Comparison of ENCODE assay signal across 8 cellular contexts in the genomic region with DNA sequence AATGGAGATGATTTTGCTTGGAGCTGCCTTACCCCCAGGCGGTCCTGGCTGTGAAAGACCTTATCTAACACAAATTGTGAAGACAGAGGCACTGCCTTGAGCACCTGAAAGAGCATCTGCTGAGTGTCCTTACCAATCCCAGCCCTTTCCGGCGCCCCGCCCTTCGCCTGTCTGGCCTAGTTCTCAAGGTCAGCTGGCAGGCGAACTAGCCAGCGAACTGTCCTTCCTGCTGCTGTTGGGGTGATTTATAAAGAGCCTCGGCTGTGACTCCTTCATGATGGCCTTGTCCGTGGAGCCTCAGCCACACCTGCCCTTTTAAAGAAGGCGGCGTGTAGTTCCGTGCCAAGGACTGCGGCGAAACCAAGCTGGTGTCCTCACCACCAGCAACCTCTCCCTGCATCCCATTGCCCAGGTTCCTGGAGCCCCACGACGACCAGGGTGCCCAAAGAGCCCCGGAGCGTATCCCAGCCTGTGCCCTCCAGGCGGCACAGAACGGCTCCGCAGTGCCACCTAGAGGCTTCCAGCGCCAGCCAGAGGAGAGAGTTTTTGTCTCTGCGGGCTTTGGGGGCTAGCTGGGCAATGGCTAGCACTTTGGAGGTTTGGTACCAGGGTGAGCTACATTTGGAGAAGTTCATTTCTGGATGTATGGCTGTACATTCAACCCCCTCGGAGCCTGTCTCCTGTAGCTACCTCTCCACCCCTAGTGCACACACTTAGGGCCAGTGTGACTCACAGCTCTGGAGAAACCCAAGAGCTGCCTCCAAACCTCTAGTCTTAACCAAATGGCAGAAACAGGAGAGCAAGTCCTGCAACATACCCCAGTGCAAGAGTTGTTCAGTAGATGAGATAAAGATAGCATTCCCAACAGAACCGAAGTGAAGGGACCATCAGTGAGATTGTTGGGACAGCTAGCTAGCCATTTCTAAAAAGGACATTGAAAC. TPM values are rescaled to one million over a fixed set of nuclear protein-coding genes. Genes with fewer than 3 reads are reported as not detected.
DNase-seq lines count a peak whose midpoint lies in the region; ATAC-seq and TF ChIP-seq lines count a peak whose summit lies in the region.

No MANE protein-coding gene starts in this region.

- peak; percentile 85 for ATAC-seq in GM21529 (IDR thresholded peaks at IDR 0.05; ENCODE audit: unreplicated experiment)
- peak; percentile 28 for ATAC-seq in esophagus mucosa
- no peak for ATAC-seq in omental fat pad (ENCODE audit: low FRiP score)

- peaks cover 3% of the 10 kb centered on the region for H3K4me1 Mint-ChIP-seq in activated CD4-positive, alpha-beta memory T cell treated with anti-CD3 and anti-CD28 coated beads for 36 hours (ENCODE audit: low read depth)
- no peaks in the 10 kb centered on the region for H3K4me1 Mint-ChIP-seq in neural crest cell

- CTCF ChIA-PET in activated CD4-positive, alpha-beta memory T cell treated with anti-CD3 and anti-CD28 coated beads for 36 hours (lab: Charles Lee), result interaction anchor here (0.7 to 4.2 kb wide), 6 partner anchors 32 to 209 kb away, joined by 3 to 23 read pairs (median 4); partner anchors contain the start of gene VMA21

- peak; percentile 33 for DNase-seq in Daoy (ENCODE audit: low read depth)
- peak; percentile 29 for DNase-seq in NAMALWA (ENCODE audit: low spot score)
- DNase-seq in activated CD4-positive, alpha-beta memory T cell treated with anti-CD3 and anti-CD28 coated beads for 36 hours, result peak; percentile 52
- peak; percentile 43 for DNase-seq in neural crest cell (ENCODE audit: low read depth, low spot score)
- DNase-seq in GDM1 (lab: John Stamatoyannopoulos, UW), result no peak
- DNase-seq in omental fat pad (ENCODE audit: low spot score), result no peak

- no peak overlapping the region for H3K27ac Mint-ChIP-seq in activated CD4-positive, alpha-beta memory T cell treated with anti-CD3 and anti-CD28 coated beads for 36 hours
- H3K27ac Mint-ChIP-seq in neural crest cell (ENCODE audit: unreplicated experiment), result no peak overlapping the region

- H3K27me3 Mint-ChIP-seq in activated CD4-positive, alpha-beta memory T cell treated with anti-CD3 and anti-CD28 coated beads for 36 hours, result peaks cover 7% of the 10 kb centered on the region
- peaks cover 38% of the 10 kb centered on the region for H3K27me3 Mint-ChIP-seq in neural crest cell (ENCODE audit: low read depth)

- intact Hi-C loops in activated CD4-positive, alpha-beta memory T cell treated with anti-CD3 and anti-CD28 coated beads for 36 hours (cut with micrococcal nuclease), result loop anchor here (1.0 to 10.0 kb wide), 3 partner anchors 135 to 322 kb away; no protein-coding TSS in a partner anchor

- no peaks in the 10 kb centered on the region for H3K9me3 Mint-ChIP-seq in activated CD4-positive, alpha-beta memory T cell treated with anti-CD3 and anti-CD28 coated beads for 36 hours
- peaks cover 8% of the 10 kb centered on the region for H3K9me3 Mint-ChIP-seq in neural crest cell

- POLR2A ChIA-PET in activated CD4-positive, alpha-beta memory T cell treated with anti-CD3 and anti-CD28 coated beads for 36 hours (lab: Charles Lee), result no interaction called here

- H3K4me3 Mint-ChIP-seq in activated CD4-positive, alpha-beta memory T cell treated with anti-CD3 and anti-CD28 coated beads for 36 hours, result no peak overlapping the region
- no peak overlapping the region for H3K4me3 Mint-ChIP-seq in neural crest cell

- H3K36me3 Mint-ChIP-seq in activated CD4-positive, alpha-beta memory T cell treated with anti-CD3 and anti-CD28 coated beads for 36 hours, result no peaks in the 10 kb centered on the region
- peaks cover 3% of the 10 kb centered on the region for H3K36me3 Mint-ChIP-seq in neural crest cell (ENCODE audit: low read depth)

- TF ChIP-seq CTCF in neural crest cell (conservative IDR thresholded peaks at IDR 0.05) (peak; percentile 68), omental fat pad (IDR thresholded peaks at IDR 0.05) (no peak)

RNA-seq across cellular contexts. Expression of gene VMA21, which starts 36.8 kb away (rescaled TPM):
- total RNA-seq in Daoy (2014; rRNA removed; shearing (Covaris generic)), result 66.3 and 68.9 TPM in 2 replicates
- 10 to 100 TPM; 39.9 to 43.6 TPM for total RNA-seq in activated CD4-positive, alpha-beta memory T cell treated with anti-CD3 and anti-CD28 coated beads for 36 hours
- total RNA-seq in esophagus mucosa (25.5 TPM), neural crest cell (51.3 and 60.1 TPM in 2 replicates), omental fat pad (10 to 100 TPM; 34.2 to 42.5 (median 38.7) TPM)

Comparison
In these comparisons a context has a peak if more than half of its experiments do, and no peak if none do; other contexts are left out.
1. DNase-seq: peak in Daoy (single experiment), NAMALWA (single experiment), activated CD4-positive, alpha-beta memory T cell treated with anti-CD3 and anti-CD28 coated beads for 36 hours (single experiment) and neural crest cell (single experiment); none in GDM1 (single experiment) and omental fat pad (single experiment).